19 cellular contexts compared by ENCODE assay signal in genomic region chr4:145814246-145814645, GRCh38.
DNase-seq lines count a peak whose midpoint lies in the region; ATAC-seq and TF ChIP-seq lines count a peak whose summit lies in the region.
"Had no signal": no experiment of that assay in that cellular context is flagged by ENCODE, and none has a peak within 500 bp of the region (broad histone marks: within the 10 kb centered on the region; RNA-seq: fewer than 3 reads in every experiment).

No MANE protein-coding gene starts in this region.

- no peak for DNase-seq in activated CD4-positive, alpha-beta memory T cell treated with anti-CD3 and anti-CD28 coated beads for 36 hours
- no peak for DNase-seq in activated CD4-positive, alpha-beta memory T cell treated with anti-CD3 and anti-CD28 coated beads, Interleukin-2, amount 10 ng/mL, durations not matched to agents 7 days and 5 days
- peak; percentile 25 for DNase-seq in LHCN-M2 (ENCODE audit: low read depth)
- DNase-seq in PC-9: no peak
- DNase-seq in glutamatergic neuron: no peak
- no peak for DNase-seq in NCI-H1930 (lab: John Stamatoyannopoulos, UW)
- DNase-seq: CD8-positive, alpha-beta memory T cell; DMS 273 treated with DMSO at 0.1 percent for 48 hours; EL; H9; Karpas-422; NCI-H1417; NCI-H526; T-cell had no signal

- intact Hi-C loops in activated CD4-positive, alpha-beta memory T cell treated with anti-CD3 and anti-CD28 coated beads for 36 hours (cut with micrococcal nuclease): no loop called here
- intact Hi-C loops in PC-9 (cut with micrococcal nuclease; ENCODE audit: unreplicated experiment): no loop called here

- peak overlapping the region; percentile 34; the same call in 1 of the 2 replicates for H3K27ac ChIP-seq in PC-9
- H3K27ac ChIP-seq: BLaER1, SK-N-MC had no signal

- ATAC-seq in HG02973 (IDR thresholded peaks at IDR 0.05; ENCODE audit: unreplicated experiment): no peak
- ATAC-seq: Panc1, Right ventricle myocardium inferior, T-cell had no signal

- H3K79me2 ChIP-seq in PC-9 (ENCODE audit: low read depth): no peaks in the 10 kb centered on the region

- no peak overlapping the region for H3K4me2 ChIP-seq in PC-9
- H3K4me2 ChIP-seq: BLaER1 had no signal

- CTCF ChIA-PET in activated CD4-positive, alpha-beta memory T cell treated with anti-CD3 and anti-CD28 coated beads for 36 hours (lab: Charles Lee): no interaction called here
- CTCF ChIA-PET in activated CD4-positive, alpha-beta memory T cell treated with anti-CD3 and anti-CD28 coated beads, Interleukin-2, amount 10 ng/mL, durations not matched to agents 7 days and 5 days (lab: Charles Lee): no interaction called here
- CTCF ChIA-PET in PC-9 (lab: Charles Lee): no interaction called here

- no peaks in the 10 kb centered on the region; the same call in 1 of the 2 replicates for H3K9me2 ChIP-seq in PC-9 (ENCODE audit: insufficient read depth)

- H3K4me1 Mint-ChIP-seq in activated CD4-positive, alpha-beta memory T cell treated with anti-CD3 and anti-CD28 coated beads for 36 hours (ENCODE audit: low read depth): peaks cover 55% of the 10 kb centered on the region
- H3K4me1 Mint-ChIP-seq in activated CD4-positive, alpha-beta memory T cell treated with anti-CD3 and anti-CD28 coated beads, Interleukin-2, amount 10 ng/mL, durations not matched to agents 7 days and 5 days: peaks cover 14% of the 10 kb centered on the region
- H3K4me1 Mint-ChIP-seq in glutamatergic neuron (ENCODE audit: low read depth, unreplicated experiment): peaks cover 35% of the 10 kb centered on the region
- H3K4me1 Mint-ChIP-seq: H9 had no signal

- TF ChIP-seq CTCF in PC-9 (conservative IDR thresholded peaks at IDR 0.05): no peak
- no peak for TF ChIP-seq CTCF in glutamatergic neuron (IDR thresholded peaks at IDR 0.05; ENCODE audit: partially characterized antibody, unreplicated experiment)

- no peak overlapping the region for H2AFZ ChIP-seq in PC-9

- no peak overlapping the region for H3K4me3 ChIP-seq in PC-9
- H3K4me3 ChIP-seq: BLaER1, SK-N-MC had no signal

- H3K9me3 ChIP-seq in PC-9 (ENCODE audit: insufficient read depth, low read depth): peaks cover 22% of the 10 kb centered on the region; the same call in 1 of the 2 replicates

- H3K27ac Mint-ChIP-seq in activated CD4-positive, alpha-beta memory T cell treated with anti-CD3 and anti-CD28 coated beads for 36 hours: peak overlapping the region; percentile 82
- H3K27ac Mint-ChIP-seq in activated CD4-positive, alpha-beta memory T cell treated with anti-CD3 and anti-CD28 coated beads, Interleukin-2, amount 10 ng/mL, durations not matched to agents 7 days and 5 days: no peak overlapping the region
- H3K27ac Mint-ChIP-seq in glutamatergic neuron (ENCODE audit: unreplicated experiment): peak overlapping the region; percentile 14
- H3K27ac Mint-ChIP-seq: T-cell had no signal

- no peaks in the 10 kb centered on the region for H4K20me1 ChIP-seq in PC-9 (ENCODE audit: insufficient read depth)
- H4K20me1 ChIP-seq: BLaER1 had no signal

- BruUV-seq in PC-9 (replicated peaks; lab: Mats Ljungman, UMichigan): no TSS peak

- no peaks in the 10 kb centered on the region for H3K27me3 ChIP-seq in PC-9 (ENCODE audit: insufficient read depth, low read depth)
- H3K27me3 ChIP-seq: BLaER1 had no signal

- POLR2A ChIA-PET in activated CD4-positive, alpha-beta memory T cell treated with anti-CD3 and anti-CD28 coated beads for 36 hours (lab: Charles Lee): no interaction called here
- POLR2A ChIA-PET in activated CD4-positive, alpha-beta memory T cell treated with anti-CD3 and anti-CD28 coated beads, Interleukin-2, amount 10 ng/mL, durations not matched to agents 7 days and 5 days (lab: Charles Lee): no interaction called here
- POLR2A ChIA-PET in PC-9 (lab: Charles Lee; ENCODE audit: unreplicated experiment): no interaction called here

- H3F3A ChIP-seq in PC-9 (ENCODE audit: insufficient read depth, low read depth): peaks cover 24% of the 10 kb centered on the region

- no peaks in the 10 kb centered on the region for H3K27me3 Mint-ChIP-seq in activated CD4-positive, alpha-beta memory T cell treated with anti-CD3 and anti-CD28 coated beads for 36 hours
- H3K27me3 Mint-ChIP-seq in activated CD4-positive, alpha-beta memory T cell treated with anti-CD3 and anti-CD28 coated beads, Interleukin-2, amount 10 ng/mL, durations not matched to agents 7 days and 5 days: no peaks in the 10 kb centered on the region
- peaks cover 6% of the 10 kb centered on the region for H3K27me3 Mint-ChIP-seq in glutamatergic neuron (ENCODE audit: unreplicated experiment)
- H3K27me3 Mint-ChIP-seq: CD8-positive, alpha-beta memory T cell; T-cell had no signal

- no peak overlapping the region for H3K4me3 Mint-ChIP-seq in activated CD4-positive, alpha-beta memory T cell treated with anti-CD3 and anti-CD28 coated beads for 36 hours
- H3K4me3 Mint-ChIP-seq in activated CD4-positive, alpha-beta memory T cell treated with anti-CD3 and anti-CD28 coated beads, Interleukin-2, amount 10 ng/mL, durations not matched to agents 7 days and 5 days: no peak overlapping the region
- no peak overlapping the region for H3K4me3 Mint-ChIP-seq in glutamatergic neuron (ENCODE audit: unreplicated experiment)
- H3K4me3 Mint-ChIP-seq: CD8-positive, alpha-beta memory T cell; H9; T-cell had no signal

- peaks cover 73% of the 10 kb centered on the region for H3K36me3 Mint-ChIP-seq in activated CD4-positive, alpha-beta memory T cell treated with anti-CD3 and anti-CD28 coated beads for 36 hours
- peaks cover 52% of the 10 kb centered on the region for H3K36me3 Mint-ChIP-seq in activated CD4-positive, alpha-beta memory T cell treated with anti-CD3 and anti-CD28 coated beads, Interleukin-2, amount 10 ng/mL, durations not matched to agents 7 days and 5 days (ENCODE audit: low read depth)
- peaks cover 21% of the 10 kb centered on the region for H3K36me3 Mint-ChIP-seq in glutamatergic neuron (ENCODE audit: unreplicated experiment)

- H3K4me1 ChIP-seq in PC-9 (replicated peaks; ENCODE audit: insufficient read depth): peaks cover 7% of the 10 kb centered on the region; the same call in 1 of the 2 replicates
- H3K4me1 ChIP-seq: BLaER1 had no signal

- H3K36me3 ChIP-seq in PC-9 (ENCODE audit: low read depth): peaks cover 3% of the 10 kb centered on the region; the same call in 1 of the 2 replicates

- H3K9me3 Mint-ChIP-seq in activated CD4-positive, alpha-beta memory T cell treated with anti-CD3 and anti-CD28 coated beads for 36 hours: no peaks in the 10 kb centered on the region
- peaks cover 14% of the 10 kb centered on the region for H3K9me3 Mint-ChIP-seq in activated CD4-positive, alpha-beta memory T cell treated with anti-CD3 and anti-CD28 coated beads, Interleukin-2, amount 10 ng/mL, durations not matched to agents 7 days and 5 days
- H3K9me3 Mint-ChIP-seq in glutamatergic neuron (ENCODE audit: unreplicated experiment): peaks cover 15% of the 10 kb centered on the region
